ENCODE assay signal across 8 cellular contexts in the genomic region with DNA sequence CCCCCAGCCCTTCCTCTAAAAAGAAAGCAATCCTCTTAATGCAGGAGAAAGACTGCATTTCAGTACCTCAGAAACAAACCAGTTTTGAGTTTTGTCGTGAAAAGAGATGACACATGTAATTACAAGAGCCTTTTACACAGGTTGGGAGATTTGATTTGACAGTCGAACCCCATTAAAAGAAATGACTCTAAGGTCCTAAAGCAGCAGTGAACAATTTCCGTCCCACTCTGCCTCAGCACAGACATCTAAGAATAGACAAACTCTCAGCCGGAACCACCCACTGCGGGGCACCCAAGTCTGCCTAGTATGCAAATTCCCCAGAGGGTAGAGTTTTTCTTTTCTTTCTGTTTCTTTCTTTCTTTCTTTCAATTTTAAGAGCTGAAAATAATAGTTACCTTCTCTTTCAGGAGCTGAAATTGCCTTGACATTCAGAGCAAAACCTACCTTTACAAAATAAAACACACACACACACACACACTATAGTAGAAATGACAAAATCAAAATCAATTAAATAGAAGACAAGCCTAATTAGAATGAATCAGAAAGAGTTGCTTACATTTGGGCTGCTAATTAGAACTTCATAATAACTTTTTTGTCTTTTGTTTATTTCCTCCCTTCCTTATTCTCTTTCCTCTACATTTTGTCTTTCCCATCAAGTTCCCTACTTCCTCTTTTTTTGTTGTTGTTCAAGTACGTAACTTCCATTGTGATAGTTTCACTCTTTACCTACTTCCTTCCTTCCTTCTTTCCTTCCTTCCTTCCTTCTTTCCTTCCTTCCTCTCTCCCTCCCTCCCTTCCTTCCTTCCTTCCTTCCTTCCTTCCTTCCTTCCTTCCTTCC.
A peak's percentile ranks its signal among the peaks of the same experiment; 100 is the strongest.
DNase-seq lines count a peak whose midpoint lies in the region; ATAC-seq lines count a peak whose summit lies in the region.

No MANE protein-coding gene starts in this region.

- no peak overlapping the region for H3K27ac Mint-ChIP-seq in activated CD4-positive, alpha-beta T cell treated with anti-CD3 and anti-CD28 coated beads, Interleukin-2, amount 10 ng/mL, durations not matched to agents 24 days and 14 days
- no peak overlapping the region for H3K27ac Mint-ChIP-seq in stimulated activated effector memory CD8-positive, alpha-beta T cell treated with anti-CD3 and anti-CD28 coated beads, Interleukin-12 subunit alpha, Interleukin-12 subunit beta, amount 100 ng/mL, for 72 hours
- no peak overlapping the region for H3K27ac Mint-ChIP-seq in activated T-helper 2 cell treated with anti-CD3 and anti-CD28 coated beads, Interferon-gamma antibody, Interleukin-2, Interleukin-4, amounts not matched to agents 10 μg/mL and 5 μg/mL and 100 μg/mL, durations not matched to agents 14 hours and 24 hours and 36 hours
- no peak overlapping the region for H3K27ac Mint-ChIP-seq in activated T-helper 1 cell treated with anti-CD3 and anti-CD28 coated beads, Interleukin-12 subunit alpha, Interleukin-12 subunit beta, Interleukin-2, Interleukin-4 antibody, amounts not matched to agents 30 ng/mL and 10 ng/mL and 1 ng/mL, durations not matched to agents 14 hours and 24 hours and 36 hours

- intact Hi-C loops in activated CD4-positive, alpha-beta T cell treated with anti-CD3 and anti-CD28 coated beads, Interleukin-2, amount 10 ng/mL, durations not matched to agents 24 days and 14 days (cut with micrococcal nuclease): no loop called here
- intact Hi-C loops in activated T-helper 2 cell treated with anti-CD3 and anti-CD28 coated beads, Interferon-gamma antibody, Interleukin-2, Interleukin-4, amounts not matched to agents 10 μg/mL and 5 μg/mL and 100 μg/mL, durations not matched to agents 14 hours and 24 hours and 36 hours (cut with micrococcal nuclease): no loop called here
- intact Hi-C loops in activated T-helper 1 cell treated with anti-CD3 and anti-CD28 coated beads, Interleukin-12 subunit alpha, Interleukin-12 subunit beta, Interleukin-2, Interleukin-4 antibody, amounts not matched to agents 30 ng/mL and 10 ng/mL and 1 ng/mL, durations not matched to agents 14 hours and 24 hours and 36 hours (cut with micrococcal nuclease): no loop called here

- peak; percentile 6 for DNase-seq in activated CD4-positive, alpha-beta T cell treated with anti-CD3 and anti-CD28 coated beads for 48 hours
- no peak for DNase-seq in activated CD4-positive, alpha-beta T cell treated with anti-CD3 and anti-CD28 coated beads, Interleukin-2, amount 10 ng/mL, durations not matched to agents 24 days and 14 days
- DNase-seq in SKM-1 treated with dmso at 0.1 percent for 144 hours (lab: John Stamatoyannopoulos, UW; ENCODE audit: unreplicated experiment): peak; percentile 67
- no peak for DNase-seq in stimulated activated effector memory CD8-positive, alpha-beta T cell treated with anti-CD3 and anti-CD28 coated beads, Interleukin-12 subunit alpha, Interleukin-12 subunit beta, amount 100 ng/mL, for 72 hours (ENCODE audit: low spot score in 2 of 2)
- DNase-seq in activated T-helper 2 cell treated with anti-CD3 and anti-CD28 coated beads, Interferon-gamma antibody, Interleukin-2, Interleukin-4, amounts not matched to agents 10 μg/mL and 5 μg/mL and 100 μg/mL, durations not matched to agents 14 hours and 24 hours and 36 hours (ENCODE audit: low spot score): no peak
- DNase-seq in NCI-H510A (lab: John Stamatoyannopoulos, UW): no peak
- DNase-seq in activated T-helper 1 cell treated with anti-CD3 and anti-CD28 coated beads, Interleukin-12 subunit alpha, Interleukin-12 subunit beta, Interleukin-2, Interleukin-4 antibody, amounts not matched to agents 30 ng/mL and 10 ng/mL and 1 ng/mL, durations not matched to agents 14 hours and 24 hours and 36 hours (ENCODE audit: low spot score): no peak

- peaks cover 2% of the 10 kb centered on the region for H3K4me1 Mint-ChIP-seq in activated CD4-positive, alpha-beta T cell treated with anti-CD3 and anti-CD28 coated beads, Interleukin-2, amount 10 ng/mL, durations not matched to agents 24 days and 14 days
- H3K4me1 Mint-ChIP-seq in stimulated activated effector memory CD8-positive, alpha-beta T cell treated with anti-CD3 and anti-CD28 coated beads, Interleukin-12 subunit alpha, Interleukin-12 subunit beta, amount 100 ng/mL, for 72 hours: no peaks in the 10 kb centered on the region
- no peaks in the 10 kb centered on the region for H3K4me1 Mint-ChIP-seq in activated T-helper 2 cell treated with anti-CD3 and anti-CD28 coated beads, Interferon-gamma antibody, Interleukin-2, Interleukin-4, amounts not matched to agents 10 μg/mL and 5 μg/mL and 100 μg/mL, durations not matched to agents 14 hours and 24 hours and 36 hours (ENCODE audit: low read depth)
- no peaks in the 10 kb centered on the region for H3K4me1 Mint-ChIP-seq in activated T-helper 1 cell treated with anti-CD3 and anti-CD28 coated beads, Interleukin-12 subunit alpha, Interleukin-12 subunit beta, Interleukin-2, Interleukin-4 antibody, amounts not matched to agents 30 ng/mL and 10 ng/mL and 1 ng/mL, durations not matched to agents 14 hours and 24 hours and 36 hours (ENCODE audit: low read depth)

- H3K36me3 Mint-ChIP-seq in activated CD4-positive, alpha-beta T cell treated with anti-CD3 and anti-CD28 coated beads, Interleukin-2, amount 10 ng/mL, durations not matched to agents 24 days and 14 days (ENCODE audit: low read depth): no peaks in the 10 kb centered on the region
- H3K36me3 Mint-ChIP-seq in stimulated activated effector memory CD8-positive, alpha-beta T cell treated with anti-CD3 and anti-CD28 coated beads, Interleukin-12 subunit alpha, Interleukin-12 subunit beta, amount 100 ng/mL, for 72 hours: no peaks in the 10 kb centered on the region
- no peaks in the 10 kb centered on the region for H3K36me3 Mint-ChIP-seq in activated T-helper 2 cell treated with anti-CD3 and anti-CD28 coated beads, Interferon-gamma antibody, Interleukin-2, Interleukin-4, amounts not matched to agents 10 μg/mL and 5 μg/mL and 100 μg/mL, durations not matched to agents 14 hours and 24 hours and 36 hours (ENCODE audit: low read depth)
- H3K36me3 Mint-ChIP-seq in activated T-helper 1 cell treated with anti-CD3 and anti-CD28 coated beads, Interleukin-12 subunit alpha, Interleukin-12 subunit beta, Interleukin-2, Interleukin-4 antibody, amounts not matched to agents 30 ng/mL and 10 ng/mL and 1 ng/mL, durations not matched to agents 14 hours and 24 hours and 36 hours (ENCODE audit: low read depth): no peaks in the 10 kb centered on the region

- no peaks in the 10 kb centered on the region for H3K9me3 Mint-ChIP-seq in activated CD4-positive, alpha-beta T cell treated with anti-CD3 and anti-CD28 coated beads, Interleukin-2, amount 10 ng/mL, durations not matched to agents 24 days and 14 days
- H3K9me3 Mint-ChIP-seq in stimulated activated effector memory CD8-positive, alpha-beta T cell treated with anti-CD3 and anti-CD28 coated beads, Interleukin-12 subunit alpha, Interleukin-12 subunit beta, amount 100 ng/mL, for 72 hours: peaks cover 9% of the 10 kb centered on the region
- peaks cover 11% of the 10 kb centered on the region for H3K9me3 Mint-ChIP-seq in activated T-helper 2 cell treated with anti-CD3 and anti-CD28 coated beads, Interferon-gamma antibody, Interleukin-2, Interleukin-4, amounts not matched to agents 10 μg/mL and 5 μg/mL and 100 μg/mL, durations not matched to agents 14 hours and 24 hours and 36 hours
- H3K9me3 Mint-ChIP-seq in activated T-helper 1 cell treated with anti-CD3 and anti-CD28 coated beads, Interleukin-12 subunit alpha, Interleukin-12 subunit beta, Interleukin-2, Interleukin-4 antibody, amounts not matched to agents 30 ng/mL and 10 ng/mL and 1 ng/mL, durations not matched to agents 14 hours and 24 hours and 36 hours: no peaks in the 10 kb centered on the region

- no peak overlapping the region for H3K4me3 Mint-ChIP-seq in activated CD4-positive, alpha-beta T cell treated with anti-CD3 and anti-CD28 coated beads, Interleukin-2, amount 10 ng/mL, durations not matched to agents 24 days and 14 days
- H3K4me3 Mint-ChIP-seq in stimulated activated effector memory CD8-positive, alpha-beta T cell treated with anti-CD3 and anti-CD28 coated beads, Interleukin-12 subunit alpha, Interleukin-12 subunit beta, amount 100 ng/mL, for 72 hours: no peak overlapping the region
- H3K4me3 Mint-ChIP-seq in activated T-helper 2 cell treated with anti-CD3 and anti-CD28 coated beads, Interferon-gamma antibody, Interleukin-2, Interleukin-4, amounts not matched to agents 10 μg/mL and 5 μg/mL and 100 μg/mL, durations not matched to agents 14 hours and 24 hours and 36 hours (ENCODE audit: low read depth): no peak overlapping the region
- no peak overlapping the region for H3K4me3 Mint-ChIP-seq in activated T-helper 1 cell treated with anti-CD3 and anti-CD28 coated beads, Interleukin-12 subunit alpha, Interleukin-12 subunit beta, Interleukin-2, Interleukin-4 antibody, amounts not matched to agents 30 ng/mL and 10 ng/mL and 1 ng/mL, durations not matched to agents 14 hours and 24 hours and 36 hours

- ATAC-seq in HG03045 (IDR thresholded peaks at IDR 0.05; ENCODE audit: unreplicated experiment): peak; percentile 95
- ATAC-seq in stimulated activated effector memory CD8-positive, alpha-beta T cell treated with anti-CD3 and anti-CD28 coated beads, Interleukin-12 subunit alpha, Interleukin-12 subunit beta, amount 100 ng/mL, for 72 hours: peak; percentile 65

- no peaks in the 10 kb centered on the region for H3K27me3 Mint-ChIP-seq in activated CD4-positive, alpha-beta T cell treated with anti-CD3 and anti-CD28 coated beads, Interleukin-2, amount 10 ng/mL, durations not matched to agents 24 days and 14 days
- no peaks in the 10 kb centered on the region for H3K27me3 Mint-ChIP-seq in activated T-helper 2 cell treated with anti-CD3 and anti-CD28 coated beads, Interferon-gamma antibody, Interleukin-2, Interleukin-4, amounts not matched to agents 10 μg/mL and 5 μg/mL and 100 μg/mL, durations not matched to agents 14 hours and 24 hours and 36 hours (ENCODE audit: low read depth)
- H3K27me3 Mint-ChIP-seq in activated T-helper 1 cell treated with anti-CD3 and anti-CD28 coated beads, Interleukin-12 subunit alpha, Interleukin-12 subunit beta, Interleukin-2, Interleukin-4 antibody, amounts not matched to agents 30 ng/mL and 10 ng/mL and 1 ng/mL, durations not matched to agents 14 hours and 24 hours and 36 hours (ENCODE audit: insufficient read depth): no peaks in the 10 kb centered on the region

Comparison
In these comparisons a context has a peak if more than half of its experiments do, and no peak if none do; other contexts are left out.
1. DNase-seq: peak in activated CD4-positive, alpha-beta T cell treated with anti-CD3 and anti-CD28 coated beads for 48 hours (single experiment) and SKM-1 treated with dmso at 0.1 percent for 144 hours (single experiment); none in activated CD4-positive, alpha-beta T cell treated with anti-CD3 and anti-CD28 coated beads, Interleukin-2, amount 10 ng/mL, durations not matched to agents 24 days and 14 days (single experiment), stimulated activated effector memory CD8-positive, alpha-beta T cell treated with anti-CD3 and anti-CD28 coated beads, Interleukin-12 subunit alpha, Interleukin-12 subunit beta, amount 100 ng/mL, for 72 hours (0 of 2), activated T-helper 2 cell treated with anti-CD3 and anti-CD28 coated beads, Interferon-gamma antibody, Interleukin-2, Interleukin-4, amounts not matched to agents 10 μg/mL and 5 μg/mL and 100 μg/mL, durations not matched to agents 14 hours and 24 hours and 36 hours (single experiment), NCI-H510A (single experiment) and activated T-helper 1 cell treated with anti-CD3 and anti-CD28 coated beads, Interleukin-12 subunit alpha, Interleukin-12 subunit beta, Interleukin-2, Interleukin-4 antibody, amounts not matched to agents 30 ng/mL and 10 ng/mL and 1 ng/mL, durations not matched to agents 14 hours and 24 hours and 36 hours (single experiment).